In genomic region chr5:36769129-36769528, GRCh38 we compare ENCODE assay signal across 17 cellular contexts.
A peak's percentile ranks its signal among the peaks of the same experiment; 100 is the strongest.
DNase-seq lines count a peak whose midpoint lies in the region; ATAC-seq and TF ChIP-seq lines count a peak whose summit lies in the region.
"Had no signal": no experiment of that assay in that cellular context is flagged by ENCODE, and none has a peak within 500 bp of the region (broad histone marks: within the 10 kb centered on the region; RNA-seq: fewer than 3 reads in every experiment).

No MANE protein-coding gene starts in this region.

- H3K4me2 ChIP-seq in hepatocyte (no peak overlapping the region), neural cell (ENCODE audit: low read length) (no peak overlapping the region)
- H3K4me2 ChIP-seq: A549; BLaER1 treated with 17β-estradiol and CSF1 and Interleukin-3, amounts not matched to agents 10 nM and 100 nM had no signal

- TF ChIP-seq RAD21 in neural cell (conservative IDR thresholded peaks at IDR 0.05) = no peak

- H3K9me3 ChIP-seq in hepatocyte (ENCODE audit: low read depth) = no peaks in the 10 kb centered on the region
- H3K9me3 ChIP-seq in neural cell (ENCODE audit: low read length) = no peaks in the 10 kb centered on the region
- H3K9me3 ChIP-seq in WERI-Rb-1 (ENCODE audit: severe bottlenecking) = peaks cover 21% of the 10 kb centered on the region
- H3K9me3 ChIP-seq: Caco-2 had no signal

- no peaks in the 10 kb centered on the region for H3K9me2 ChIP-seq in hepatocyte (replicated peaks; ENCODE audit: insufficient read depth)
- H3K9me2 ChIP-seq in neural cell (ENCODE audit: insufficient read depth, low read length) = no peaks in the 10 kb centered on the region

- DNase-seq in OCI-M1 (lab: John Stamatoyannopoulos, UW) (peak; percentile 21), hepatocyte (ENCODE audit: low spot score) (no peak), HUDEP-2 (lab: John Stamatoyannopoulos, UW; ENCODE audit: unreplicated experiment in 76 of 76) (no peak), WERI-Rb-1 (no peak)
- DNase-seq: AML-193; Caco-2; Calu3; CD4-positive, alpha-beta T cell; CD8-positive, alpha-beta T cell; DMS79 treated with DMSO at 0.1 percent for 48 hours; GF-D8 had no signal

- peak; percentile 86 for TF ChIP-seq EP300 in neural cell (conservative IDR thresholded peaks at IDR 0.05; ENCODE audit: poor library complexity, severe bottlenecking)

- no peaks in the 10 kb centered on the region for H3K4me1 ChIP-seq in hepatocyte (ENCODE audit: insufficient read depth)
- H3K4me1 ChIP-seq: A549, Caco-2 had no signal

- H3K79me2 ChIP-seq in hepatocyte (no peaks in the 10 kb centered on the region), neural cell (replicated peaks; ENCODE audit: insufficient read depth, low read length) (no peaks in the 10 kb centered on the region)

- no peak for TF ChIP-seq CTCF in hepatocyte (IDR thresholded peaks at IDR 0.05; ENCODE audit: poor library complexity)
- no peak for TF ChIP-seq CTCF in neural cell (IDR thresholded peaks at IDR 0.05; ENCODE audit: poor library complexity, severe bottlenecking)
- no peak for TF ChIP-seq CTCF in WERI-Rb-1 (IDR thresholded peaks at IDR 0.05; ENCODE audit: low read depth, low read length)

- no peaks in the 10 kb centered on the region for H3K27me3 ChIP-seq in hepatocyte
- H3K27me3 ChIP-seq in neural cell (ENCODE audit: insufficient read depth, low read depth, low read length) = no peaks in the 10 kb centered on the region
- no peaks in the 10 kb centered on the region for H3K27me3 ChIP-seq in WERI-Rb-1 (ENCODE audit: insufficient read depth, low read depth, severe bottlenecking)
- H3K27me3 ChIP-seq: BLaER1 treated with 17β-estradiol and CSF1 and Interleukin-3, amounts not matched to agents 10 nM and 100 nM had no signal

- no peaks in the 10 kb centered on the region for H3F3A ChIP-seq in neural cell (ENCODE audit: insufficient read depth, low read length, poor library complexity, severe bottlenecking)

- H3K36me3 ChIP-seq in hepatocyte (replicated peaks; ENCODE audit: insufficient read depth, low read depth) = no peaks in the 10 kb centered on the region
- no peaks in the 10 kb centered on the region for H3K36me3 ChIP-seq in neural cell (ENCODE audit: insufficient read depth, low read length)
- H3K36me3 ChIP-seq in WERI-Rb-1 = no peaks in the 10 kb centered on the region
- H3K36me3 ChIP-seq: BLaER1 treated with 17β-estradiol and CSF1 and Interleukin-3, amounts not matched to agents 10 nM and 100 nM had no signal

- H3K27ac ChIP-seq in hepatocyte = peak overlapping the region; percentile 19
- no peak overlapping the region for H3K27ac ChIP-seq in neural cell (ENCODE audit: low read length)
- H3K27ac ChIP-seq in WERI-Rb-1 = no peak overlapping the region
- H3K27ac ChIP-seq: 22Rv1; A549; BLaER1 treated with 17β-estradiol and CSF1 and Interleukin-3, amounts not matched to agents 10 nM and 100 nM; C4-2B had no signal

- H2AFZ ChIP-seq in hepatocyte = no peak overlapping the region
- H2AFZ ChIP-seq in neural cell (ENCODE audit: low read depth, low read length) = no peak overlapping the region

- no peaks in the 10 kb centered on the region for H4K20me1 ChIP-seq in hepatocyte (ENCODE audit: insufficient read depth, poor library complexity, severe bottlenecking)
- no peaks in the 10 kb centered on the region for H4K20me1 ChIP-seq in neural cell (ENCODE audit: insufficient read depth)
- H4K20me1 ChIP-seq: BLaER1 treated with 17β-estradiol and CSF1 and Interleukin-3, amounts not matched to agents 10 nM and 100 nM had no signal

- H3K4me3 ChIP-seq in hepatocyte = no peak overlapping the region
- no peak overlapping the region for H3K4me3 ChIP-seq in neural cell (ENCODE audit: low read length)
- H3K4me3 ChIP-seq in WERI-Rb-1 (ENCODE audit: low read depth, low read length) = no peak overlapping the region
- H3K4me3 ChIP-seq: A549; BLaER1 treated with 17β-estradiol and CSF1 and Interleukin-3, amounts not matched to agents 10 nM and 100 nM had no signal

- H3K9ac ChIP-seq in neural cell (ENCODE audit: low read length) = no peak overlapping the region
- H3K9ac ChIP-seq: BLaER1 treated with 17β-estradiol and CSF1 and Interleukin-3, amounts not matched to agents 10 nM and 100 nM had no signal

- no peak for ATAC-seq in HG03520 (IDR thresholded peaks at IDR 0.05; ENCODE audit: unreplicated experiment)
- ATAC-seq: A549; CD8-positive, alpha-beta T cell had no signal

TF ChIP-seq in neural cell, 6 proteins besides CTCF, POLR2A, EP300 and RAD21:
- no peak for TF ChIP-seq EZH2 (IDR thresholded peaks at IDR 0.05; ENCODE audit: borderline replicate concordance, insufficient read depth, low read length, poor library complexity, severe bottlenecking)
- peak; percentile 62 for TF ChIP-seq POLR2AphosphoS5 (IDR thresholded peaks at IDR 0.05)
TF ChIP-seq in neural cell: peak in this region for 1.
